1 cellular context compared by ENCODE assay signal in the genomic region with DNA sequence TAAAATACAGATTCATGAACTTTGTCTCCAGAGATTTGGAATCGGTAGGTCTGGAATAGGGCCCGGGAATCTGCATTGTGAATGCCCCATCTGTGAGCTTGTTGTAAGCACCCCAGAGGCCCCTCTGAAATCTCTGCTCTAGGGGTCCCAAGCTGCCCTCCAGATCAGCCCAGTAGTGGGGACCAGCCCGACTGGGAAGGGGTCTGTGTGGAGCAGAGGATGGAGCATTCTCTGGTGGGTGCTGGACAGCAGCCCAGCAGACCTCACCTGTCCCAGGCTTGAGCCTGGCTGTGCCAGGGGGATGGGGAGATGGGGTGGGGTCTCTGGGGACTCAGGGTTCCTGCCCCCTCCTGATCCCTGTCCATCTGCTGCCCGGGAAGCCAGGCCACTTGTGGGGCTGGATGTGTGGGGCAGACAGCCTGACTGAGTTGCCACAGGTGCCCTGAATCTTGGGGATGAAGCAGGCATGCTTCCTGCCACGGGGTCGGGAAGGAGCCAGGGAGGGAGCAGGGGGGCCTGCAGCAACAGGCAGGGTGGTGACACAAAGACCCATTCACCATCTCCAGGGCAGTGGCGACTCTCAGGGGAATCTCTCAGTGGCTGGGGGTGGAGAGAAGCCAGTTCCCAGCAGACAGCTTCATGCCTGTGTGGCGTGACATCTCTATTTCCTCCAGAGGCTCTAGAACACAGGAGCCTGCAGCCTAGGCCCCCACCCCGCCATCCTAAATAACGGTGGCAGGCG.
A peak's percentile ranks its signal among the peaks of the same experiment; 100 is the strongest.
TF ChIP-seq lines count a peak whose summit lies in the region.

No MANE protein-coding gene starts in this region.

TF ChIP-seq in HEK293, 187 proteins besides CTCF, POLR2A, EP300 and RAD21 (continued from another document):
- TF ChIP-seq, protein P1, sequence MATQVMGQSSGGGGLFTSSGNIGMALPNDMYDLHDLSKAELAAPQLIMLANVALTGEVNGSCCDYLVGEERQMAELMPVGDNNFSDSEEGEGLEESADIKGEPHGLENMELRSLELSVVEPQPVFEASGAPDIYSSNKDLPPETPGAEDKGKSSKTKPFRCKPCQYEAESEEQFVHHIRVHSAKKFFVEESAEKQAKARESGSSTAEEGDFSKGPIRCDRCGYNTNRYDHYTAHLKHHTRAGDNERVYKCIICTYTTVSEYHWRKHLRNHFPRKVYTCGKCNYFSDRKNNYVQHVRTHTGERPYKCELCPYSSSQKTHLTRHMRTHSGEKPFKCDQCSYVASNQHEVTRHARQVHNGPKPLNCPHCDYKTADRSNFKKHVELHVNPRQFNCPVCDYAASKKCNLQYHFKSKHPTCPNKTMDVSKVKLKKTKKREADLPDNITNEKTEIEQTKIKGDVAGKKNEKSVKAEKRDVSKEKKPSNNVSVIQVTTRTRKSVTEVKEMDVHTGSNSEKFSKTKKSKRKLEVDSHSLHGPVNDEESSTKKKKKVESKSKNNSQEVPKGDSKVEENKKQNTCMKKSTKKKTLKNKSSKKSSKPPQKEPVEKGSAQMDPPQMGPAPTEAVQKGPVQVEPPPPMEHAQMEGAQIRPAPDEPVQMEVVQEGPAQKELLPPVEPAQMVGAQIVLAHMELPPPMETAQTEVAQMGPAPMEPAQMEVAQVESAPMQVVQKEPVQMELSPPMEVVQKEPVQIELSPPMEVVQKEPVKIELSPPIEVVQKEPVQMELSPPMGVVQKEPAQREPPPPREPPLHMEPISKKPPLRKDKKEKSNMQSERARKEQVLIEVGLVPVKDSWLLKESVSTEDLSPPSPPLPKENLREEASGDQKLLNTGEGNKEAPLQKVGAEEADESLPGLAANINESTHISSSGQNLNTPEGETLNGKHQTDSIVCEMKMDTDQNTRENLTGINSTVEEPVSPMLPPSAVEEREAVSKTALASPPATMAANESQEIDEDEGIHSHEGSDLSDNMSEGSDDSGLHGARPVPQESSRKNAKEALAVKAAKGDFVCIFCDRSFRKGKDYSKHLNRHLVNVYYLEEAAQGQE (tag by site-specific recombination; IDR thresholded peaks at IDR 0.05): peak; percentile 55
- TF ChIP-seq ZBTB8A (tag by site-specific recombination; IDR thresholded peaks at IDR 0.05): no peak
- no peak for TF ChIP-seq ZNF529 (tag by site-specific recombination; IDR thresholded peaks at IDR 0.05; ENCODE audit: insufficient replicate concordance)
- TF ChIP-seq ZBTB20 (tag by site-specific recombination; IDR thresholded peaks at IDR 0.05): 0 out of 2 replicates have a peak, but pooled peaks have one; percentile 43
